Comparison of ENCODE assay signal across 23 cellular contexts in the genomic region with DNA sequence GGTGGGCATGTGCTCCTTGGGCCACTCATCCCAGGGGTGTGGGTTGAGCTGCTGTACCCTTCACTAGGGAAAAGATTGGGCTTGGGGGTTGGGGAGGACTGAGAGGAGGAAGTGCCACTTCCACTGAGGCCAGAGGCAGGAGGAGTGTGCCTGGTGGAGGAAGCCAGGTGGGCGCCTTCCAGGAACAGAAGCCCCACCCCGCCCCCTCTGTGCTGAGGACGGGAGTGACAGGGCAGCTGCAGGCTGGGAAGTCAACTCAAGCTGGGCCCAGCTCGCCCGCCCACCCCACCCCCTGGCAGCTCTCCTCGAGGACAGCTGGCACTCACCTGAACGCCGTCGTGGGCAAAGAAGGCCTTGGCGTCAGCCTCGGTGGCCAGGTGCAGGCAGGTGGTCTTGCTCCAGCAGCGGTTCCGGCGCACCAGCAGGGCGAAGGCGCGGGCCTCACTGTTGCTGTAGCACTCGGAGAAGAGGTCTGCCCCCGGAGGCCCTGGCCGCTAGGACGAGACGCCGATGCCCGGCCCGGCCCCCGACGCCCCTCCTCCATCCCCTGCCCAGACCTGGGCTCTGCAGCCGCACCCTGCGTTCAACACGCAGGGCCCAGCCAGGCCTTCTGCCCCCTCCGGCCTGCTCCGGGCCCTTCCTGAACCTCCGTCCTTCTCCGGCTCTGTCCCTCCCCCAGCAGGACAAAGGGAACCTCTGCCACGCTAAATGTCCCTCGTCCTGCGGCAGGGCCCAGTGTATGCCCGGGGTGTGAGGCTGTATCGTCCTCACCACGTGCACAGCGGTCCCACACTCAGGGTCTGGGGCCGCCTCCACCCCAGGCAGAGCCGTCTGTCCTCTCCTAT. TPM values are rescaled to one million over a fixed set of nuclear protein-coding genes. Genes with fewer than 3 reads are reported as not detected.
DNase-seq lines count a peak whose midpoint lies in the region; ATAC-seq lines count a peak whose summit lies in the region.
"Had no signal": no experiment of that assay in that cellular context is flagged by ENCODE, and none has a peak within 500 bp of the region (broad histone marks: within the 10 kb centered on the region; RNA-seq: fewer than 3 reads in every experiment).

No MANE protein-coding gene starts in this region.

- no peaks in the 10 kb centered on the region for H3K36me3 Mint-ChIP-seq in activated T-cell treated with anti-CD3 and anti-CD28 coated beads, Interleukin-2, amount 50 U/mL, for 72 hours (ENCODE audit: insufficient read depth in 2 of 2)

- H3K4me1 Mint-ChIP-seq in activated T-cell treated with anti-CD3 and anti-CD28 coated beads, Interleukin-2, amount 50 U/mL, for 72 hours (ENCODE audit: low read depth): no peaks in the 10 kb centered on the region

- no peaks in the 10 kb centered on the region for H3K27me3 ChIP-seq in NT2/D1 (ENCODE audit: insufficient read depth, insufficient read length)

- no peak overlapping the region for H3K4me3 ChIP-seq in NT2/D1 (ENCODE audit: insufficient read length, low read depth)
- H3K4me3 ChIP-seq: GM23248 had no signal

- H3K27ac Mint-ChIP-seq in activated T-cell treated with anti-CD3 and anti-CD28 coated beads, Interleukin-2, amount 50 U/mL, for 72 hours: no peak overlapping the region
- H3K27ac Mint-ChIP-seq: T-helper 2 cell treated with Interferon-gamma antibody and Interleukin-4, amounts not matched to agents 5 μg/mL and 100 μg/mL, for 36 hours had no signal

- ATAC-seq in left colon: peak; percentile 5
- no peak for ATAC-seq in activated T-cell treated with anti-CD3 and anti-CD28 coated beads, Interleukin-2, amount 50 U/mL, for 72 hours (replicated peaks in 1 of 2)

- H3K9me3 Mint-ChIP-seq in activated T-cell treated with anti-CD3 and anti-CD28 coated beads, Interleukin-2, amount 50 U/mL, for 72 hours: no peaks in the 10 kb centered on the region
- H3K9me3 Mint-ChIP-seq: T-helper 2 cell treated with Interferon-gamma antibody and Interleukin-4, amounts not matched to agents 5 μg/mL and 100 μg/mL, for 36 hours had no signal

- H3K4me1 ChIP-seq in NT2/D1 (ENCODE audit: insufficient read depth, insufficient read length): peaks cover 17% of the 10 kb centered on the region

- intact Hi-C loops in left colon (cut with DNase I, micrococcal nuclease): loop anchor here in 1 of 2 donors (5.0 kb wide), 1 partner anchor 217 kb away; no protein-coding TSS in a partner anchor

- peak overlapping the region; percentile 4 for H3K9ac ChIP-seq in NT2/D1 (ENCODE audit: insufficient read length, low read depth)
- H3K9ac ChIP-seq: GM23248 had no signal

- peak; percentile 9 for DNase-seq in NCI-H345 (lab: John Stamatoyannopoulos, UW)
- DNase-seq in NCI-H345 treated with DMSO at 0.1 percent for 48 hours (lab: John Stamatoyannopoulos, UW; ENCODE audit: unreplicated experiment): no peak
- DNase-seq in NAMALWA (ENCODE audit: low spot score): peak; percentile 6
- no peak for DNase-seq in NT2/D1 (ENCODE audit: low read depth, low spot score)
- no peak for DNase-seq in left colon
- no peak for DNase-seq in activated gamma-delta T cell treated with Interleukin-2 at 50 U/mL for 16 hours
- DNase-seq in activated T-cell treated with anti-CD3 and anti-CD28 coated beads, Interleukin-2, amount 50 U/mL, for 72 hours: no peak
- no peak for DNase-seq in NCI-H2196 (lab: John Stamatoyannopoulos, UW; ENCODE audit: unreplicated experiment)
- DNase-seq: GM23248; KBM-7; MV-4-11; NCI-H1436; NCI-H187; NCI-H2081 treated with DMSO at 0.1 percent for 48 hours; NCI-H526 treated with DMSO at 0.1 percent for 48 hours; NK-92 treated with Interleukin-12 subunit alpha and Interleukin-12 subunit beta, amount 100 ng/mL, for 24 hours; SHP77 treated with DMSO at 0.1 percent for 48 hours; T-helper 1 cell had no signal

- H3K4me3 Mint-ChIP-seq in activated T-cell treated with anti-CD3 and anti-CD28 coated beads, Interleukin-2, amount 50 U/mL, for 72 hours: no peak overlapping the region
- H3K4me3 Mint-ChIP-seq: T-helper 2 cell treated with Interferon-gamma antibody and Interleukin-4, amounts not matched to agents 5 μg/mL and 100 μg/mL, for 36 hours had no signal

- no peaks in the 10 kb centered on the region for H3K36me3 ChIP-seq in NT2/D1 (ENCODE audit: insufficient read depth, insufficient read length, low read length)

- no peaks in the 10 kb centered on the region for H3K27me3 Mint-ChIP-seq in activated T-cell treated with anti-CD3 and anti-CD28 coated beads, Interleukin-2, amount 50 U/mL, for 72 hours (ENCODE audit: low read depth)

- H3K9me3 ChIP-seq in NT2/D1 (ENCODE audit: insufficient read depth, low read length): no peaks in the 10 kb centered on the region

RNA-seq across cellular contexts. Expression of a gene that starts 13.4 kb away (rescaled TPM):
- 10 to 100 TPM; 39.9 to 40.4 TPM for total RNA-seq in left colon
- 10 to 100 TPM; 50.6 to 52.2 TPM for total RNA-seq in activated T-cell treated with anti-CD3 and anti-CD28 coated beads, Interleukin-2, amount 50 U/mL, for 72 hours

RNA-seq across cellular contexts. Expression of a gene that starts 30.4 kb away (rescaled TPM):
- total RNA-seq in left colon: 1 to 10 TPM; 2.0 to 3.8 TPM
- under 1 TPM in 1 of 2 donors, not detected in 1; 0.07 TPM for total RNA-seq in activated T-cell treated with anti-CD3 and anti-CD28 coated beads, Interleukin-2, amount 50 U/mL, for 72 hours
- total RNA-seq: A172, GM23248, LHCN-M2, MCF 10A, NCI-H460 had no signal

RNA-seq across cellular contexts. Expression of a gene that starts 30.9 kb away (rescaled TPM):
- total RNA-seq in left colon: 10 to 100 TPM; 42.8 to 56.8 TPM
- total RNA-seq in activated T-cell treated with anti-CD3 and anti-CD28 coated beads, Interleukin-2, amount 50 U/mL, for 72 hours: 10 to 100 TPM; 11.4 TPM
- total RNA-seq: GM23248, LHCN-M2, MCF 10A, NCI-H460 had no signal

RNA-seq across cellular contexts. Expression of a gene that starts 36.8 kb away (rescaled TPM):
- 100 to 1,000 TPM; 111 to 217 TPM for total RNA-seq in left colon
- 100 to 1,000 TPM; 116 to 122 TPM for total RNA-seq in activated T-cell treated with anti-CD3 and anti-CD28 coated beads, Interleukin-2, amount 50 U/mL, for 72 hours

Comparison
In these comparisons a context has a peak if more than half of its experiments do, and no peak if none do; other contexts are left out.
1. DNase-seq: peak in NCI-H345 (single experiment) and NAMALWA (single experiment); none in NCI-H345 treated with DMSO at 0.1 percent for 48 hours (single experiment), NT2/D1 (single experiment), left colon (0 of 2), activated gamma-delta T cell treated with Interleukin-2 at 50 U/mL for 16 hours (single experiment), activated T-cell treated with anti-CD3 and anti-CD28 coated beads, Interleukin-2, amount 50 U/mL, for 72 hours (0 of 2) and NCI-H2196 (single experiment).